ENCODE assay signal across 1 cellular context in the genomic region with DNA sequence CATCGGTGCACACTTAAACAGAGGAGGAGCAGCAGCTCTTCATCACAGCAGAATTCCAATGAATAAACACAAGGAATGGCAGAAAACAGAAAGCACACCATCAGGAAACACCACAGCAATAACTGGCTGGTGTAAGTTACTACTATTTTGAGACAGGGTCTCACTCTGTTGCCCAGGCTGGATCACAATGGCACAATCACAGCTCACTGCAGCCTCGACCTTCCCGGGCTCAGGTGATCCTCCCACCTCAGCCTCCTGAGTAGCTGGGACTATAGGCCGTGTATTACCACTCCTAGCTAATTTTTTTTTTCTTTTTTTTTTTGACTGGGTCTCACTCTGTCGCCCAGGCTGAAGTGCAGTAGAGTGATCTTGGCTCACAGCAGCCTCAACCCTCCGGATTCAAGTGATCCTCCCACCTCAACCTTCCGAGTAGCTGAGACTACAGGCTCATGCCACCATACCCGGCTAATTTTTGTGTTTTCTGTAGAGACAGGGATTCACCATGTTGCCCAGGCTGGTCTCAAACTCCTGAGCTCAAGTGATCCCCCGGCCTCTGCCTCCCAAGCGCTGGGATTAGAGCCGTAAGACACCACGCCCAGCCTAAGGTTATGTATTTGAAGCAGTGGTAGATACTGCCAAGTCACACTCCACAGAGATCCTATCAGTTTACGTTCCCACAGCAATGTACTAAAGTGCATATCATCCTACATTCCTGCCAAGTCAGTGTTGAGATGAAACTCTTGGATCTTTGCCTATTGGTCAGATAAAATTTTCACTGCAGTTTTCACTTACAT.
TF ChIP-seq lines count a peak whose summit lies in the region.

No MANE protein-coding gene starts in this region.

TF ChIP-seq in K562, 482 proteins besides CTCF, POLR2A, EP300 and RAD21 (continued from another document and continues in another):
- TF ChIP-seq MCM3 (IDR thresholded peaks at IDR 0.05) (no peak), ZNF232 (CRISPR knock-in tag; IDR thresholded peaks at IDR 0.05) (no peak), HOXB6 (CRISPR knock-in tag; IDR thresholded peaks at IDR 0.05; ENCODE audit: borderline replicate concordance) (no peak), POLR3A (IDR thresholded peaks at IDR 0.05; ENCODE audit: borderline replicate concordance, extremely low read depth, insufficient read depth, insufficient read length) (no peak), GABPB1 (CRISPR knock-in tag; IDR thresholded peaks at IDR 0.05) (no peak), TAF9B (IDR thresholded peaks at IDR 0.05; ENCODE audit: partially characterized antibody) (no peak), SREBF2 (CRISPR knock-in tag; IDR thresholded peaks at IDR 0.05) (no peak), RHOXF2B (CRISPR knock-in tag; conservative IDR thresholded peaks at IDR 0.05) (no peak), SUPT5H (IDR thresholded peaks at IDR 0.05) (peak; percentile 20; the same call in 1 of the 2 replicates), DIDO1 (tag; IDR thresholded peaks at IDR 0.05; ENCODE audit: low read depth) (no peak), ZNF707 (CRISPR knock-in tag; conservative IDR thresholded peaks at IDR 0.05) (no peak), CXXC5 (CRISPR knock-in tag; IDR thresholded peaks at IDR 0.05) (peak; percentile 81), ZNF384 (IDR thresholded peaks at IDR 0.05; ENCODE audit: low read depth, low read length) (no peak), MEIS2 (IDR thresholded peaks at IDR 0.05; ENCODE audit: partially characterized antibody) (no peak), SRF (CRISPR knock-in tag; IDR thresholded peaks at IDR 0.05) (no peak), HMG20B (CRISPR knock-in tag; IDR thresholded peaks at IDR 0.05) (no peak), WHSC1 (IDR thresholded peaks at IDR 0.05; ENCODE audit: low read length) (no peak), TSC22D4 (tag; IDR thresholded peaks at IDR 0.05) (no peak), ZNF830 (CRISPR knock-in tag; IDR thresholded peaks at IDR 0.05) (no peak), SMARCA5 (IDR thresholded peaks at IDR 0.05) (0 out of 2 replicates have a peak, but pooled peaks have one; percentile 40), ELF2 (CRISPR knock-in tag; IDR thresholded peaks at IDR 0.05) (no peak), EWSR1 (IDR thresholded peaks at IDR 0.05; ENCODE audit: borderline replicate concordance, low read depth, partially characterized antibody) (no peak), NELFE (IDR thresholded peaks at IDR 0.05; ENCODE audit: insufficient read depth, insufficient read length) (no peak), ZNF316 (IDR thresholded peaks at IDR 0.05) (peak; percentile 99), IFI16 (CRISPR knock-in tag; IDR thresholded peaks at IDR 0.05) (no peak), JUN (IDR thresholded peaks at IDR 0.05; ENCODE audit: borderline replicate concordance, low read depth, low read length) (no peak), JUN (CRISPR knock-in tag; IDR thresholded peaks at IDR 0.05; ENCODE audit: borderline replicate concordance) (no peak), ZNF175 (CRISPR knock-in tag; IDR thresholded peaks at IDR 0.05; ENCODE audit: low read depth) (no peak), BACH1 (tag; IDR thresholded peaks at IDR 0.05) (peak; percentile 91), ATF7 (IDR thresholded peaks at IDR 0.05) (no peak), RFX1 (IDR thresholded peaks at IDR 0.05) (peak; percentile 77)
- TF ChIP-seq, protein P1, sequence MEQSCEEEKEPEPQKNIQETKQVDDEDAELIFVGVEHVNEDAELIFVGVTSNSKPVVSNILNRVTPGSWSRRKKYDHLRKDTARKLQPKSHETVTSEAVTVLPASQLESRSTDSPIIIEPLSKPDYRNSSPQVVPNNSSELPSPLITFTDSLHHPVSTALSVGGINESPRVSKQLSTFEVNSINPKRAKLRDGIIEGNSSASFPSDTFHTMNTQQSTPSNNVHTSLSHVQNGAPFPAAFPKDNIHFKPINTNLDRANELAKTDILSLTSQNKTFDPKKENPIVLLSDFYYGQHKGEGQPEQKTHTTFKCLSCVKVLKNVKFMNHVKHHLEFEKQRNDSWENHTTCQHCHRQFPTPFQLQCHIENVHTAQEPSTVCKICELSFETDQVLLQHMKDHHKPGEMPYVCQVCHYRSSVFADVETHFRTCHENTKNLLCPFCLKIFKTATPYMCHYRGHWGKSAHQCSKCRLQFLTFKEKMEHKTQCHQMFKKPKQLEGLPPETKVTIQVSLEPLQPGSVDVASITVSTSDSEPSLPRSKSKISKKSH (CRISPR knock-in tag; IDR thresholded peaks at IDR 0.05), result no peak
- TF ChIP-seq, protein P2, sequence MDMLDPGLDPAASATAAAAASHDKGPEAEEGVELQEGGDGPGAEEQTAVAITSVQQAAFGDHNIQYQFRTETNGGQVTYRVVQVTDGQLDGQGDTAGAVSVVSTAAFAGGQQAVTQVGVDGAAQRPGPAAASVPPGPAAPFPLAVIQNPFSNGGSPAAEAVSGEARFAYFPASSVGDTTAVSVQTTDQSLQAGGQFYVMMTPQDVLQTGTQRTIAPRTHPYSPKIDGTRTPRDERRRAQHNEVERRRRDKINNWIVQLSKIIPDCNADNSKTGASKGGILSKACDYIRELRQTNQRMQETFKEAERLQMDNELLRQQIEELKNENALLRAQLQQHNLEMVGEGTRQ (CRISPR knock-in tag; IDR thresholded peaks at IDR 0.05), result no peak
- TF ChIP-seq, protein P3, sequence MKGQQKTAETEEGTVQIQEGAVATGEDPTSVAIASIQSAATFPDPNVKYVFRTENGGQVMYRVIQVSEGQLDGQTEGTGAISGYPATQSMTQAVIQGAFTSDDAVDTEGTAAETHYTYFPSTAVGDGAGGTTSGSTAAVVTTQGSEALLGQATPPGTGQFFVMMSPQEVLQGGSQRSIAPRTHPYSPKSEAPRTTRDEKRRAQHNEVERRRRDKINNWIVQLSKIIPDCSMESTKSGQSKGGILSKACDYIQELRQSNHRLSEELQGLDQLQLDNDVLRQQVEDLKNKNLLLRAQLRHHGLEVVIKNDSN (CRISPR knock-in tag; IDR thresholded peaks at IDR 0.05), result no peak
- TF ChIP-seq, protein P4, sequence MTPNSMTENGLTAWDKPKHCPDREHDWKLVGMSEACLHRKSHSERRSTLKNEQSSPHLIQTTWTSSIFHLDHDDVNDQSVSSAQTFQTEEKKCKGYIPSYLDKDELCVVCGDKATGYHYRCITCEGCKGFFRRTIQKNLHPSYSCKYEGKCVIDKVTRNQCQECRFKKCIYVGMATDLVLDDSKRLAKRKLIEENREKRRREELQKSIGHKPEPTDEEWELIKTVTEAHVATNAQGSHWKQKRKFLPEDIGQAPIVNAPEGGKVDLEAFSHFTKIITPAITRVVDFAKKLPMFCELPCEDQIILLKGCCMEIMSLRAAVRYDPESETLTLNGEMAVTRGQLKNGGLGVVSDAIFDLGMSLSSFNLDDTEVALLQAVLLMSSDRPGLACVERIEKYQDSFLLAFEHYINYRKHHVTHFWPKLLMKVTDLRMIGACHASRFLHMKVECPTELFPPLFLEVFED (CRISPR knock-in tag; conservative IDR thresholded peaks at IDR 0.05), result no peak
- TF ChIP-seq, protein P5, sequence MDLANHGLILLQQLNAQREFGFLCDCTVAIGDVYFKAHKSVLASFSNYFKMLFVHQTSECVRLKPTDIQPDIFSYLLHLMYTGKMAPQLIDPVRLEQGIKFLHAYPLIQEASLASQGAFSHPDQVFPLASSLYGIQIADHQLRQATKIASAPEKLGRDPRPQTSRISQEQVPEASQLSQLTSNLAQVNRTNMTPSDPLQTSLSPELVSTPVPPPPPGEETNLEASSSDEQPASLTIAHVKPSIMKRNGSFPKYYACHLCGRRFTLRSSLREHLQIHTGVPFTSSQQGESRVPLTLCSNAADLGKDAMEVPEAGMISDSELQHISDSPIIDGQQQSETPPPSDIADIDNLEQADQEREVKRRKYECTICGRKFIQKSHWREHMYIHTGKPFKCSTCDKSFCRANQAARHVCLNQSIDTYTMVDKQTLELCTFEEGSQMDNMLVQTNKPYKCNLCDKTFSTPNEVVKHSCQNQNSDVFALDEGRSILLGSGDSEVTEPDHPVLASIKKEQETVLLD (IDR thresholded peaks at IDR 0.05), result 0 out of 2 replicates have a peak, but pooled peaks have one; percentile 13
- TF ChIP-seq, protein P6, sequence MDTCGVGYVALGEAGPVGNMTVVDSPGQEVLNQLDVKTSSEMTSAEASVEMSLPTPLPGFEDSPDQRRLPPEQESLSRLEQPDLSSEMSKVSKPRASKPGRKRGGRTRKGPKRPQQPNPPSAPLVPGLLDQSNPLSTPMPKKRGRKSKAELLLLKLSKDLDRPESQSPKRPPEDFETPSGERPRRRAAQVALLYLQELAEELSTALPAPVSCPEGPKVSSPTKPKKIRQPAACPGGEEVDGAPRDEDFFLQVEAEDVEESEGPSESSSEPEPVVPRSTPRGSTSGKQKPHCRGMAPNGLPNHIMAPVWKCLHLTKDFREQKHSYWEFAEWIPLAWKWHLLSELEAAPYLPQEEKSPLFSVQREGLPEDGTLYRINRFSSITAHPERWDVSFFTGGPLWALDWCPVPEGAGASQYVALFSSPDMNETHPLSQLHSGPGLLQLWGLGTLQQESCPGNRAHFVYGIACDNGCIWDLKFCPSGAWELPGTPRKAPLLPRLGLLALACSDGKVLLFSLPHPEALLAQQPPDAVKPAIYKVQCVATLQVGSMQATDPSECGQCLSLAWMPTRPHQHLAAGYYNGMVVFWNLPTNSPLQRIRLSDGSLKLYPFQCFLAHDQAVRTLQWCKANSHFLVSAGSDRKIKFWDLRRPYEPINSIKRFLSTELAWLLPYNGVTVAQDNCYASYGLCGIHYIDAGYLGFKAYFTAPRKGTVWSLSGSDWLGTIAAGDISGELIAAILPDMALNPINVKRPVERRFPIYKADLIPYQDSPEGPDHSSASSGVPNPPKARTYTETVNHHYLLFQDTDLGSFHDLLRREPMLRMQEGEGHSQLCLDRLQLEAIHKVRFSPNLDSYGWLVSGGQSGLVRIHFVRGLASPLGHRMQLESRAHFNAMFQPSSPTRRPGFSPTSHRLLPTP (IDR thresholded peaks at IDR 0.05; ENCODE audit: borderline replicate concordance, extremely low read depth, insufficient read length), result no peak
- TF ChIP-seq, protein P7, sequence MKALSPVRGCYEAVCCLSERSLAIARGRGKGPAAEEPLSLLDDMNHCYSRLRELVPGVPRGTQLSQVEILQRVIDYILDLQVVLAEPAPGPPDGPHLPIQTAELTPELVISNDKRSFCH (CRISPR knock-in tag; IDR thresholded peaks at IDR 0.05), result no peak
- TF ChIP-seq, protein P7 (tag; IDR thresholded peaks at IDR 0.05), result no peak
- TF ChIP-seq, protein P8, sequence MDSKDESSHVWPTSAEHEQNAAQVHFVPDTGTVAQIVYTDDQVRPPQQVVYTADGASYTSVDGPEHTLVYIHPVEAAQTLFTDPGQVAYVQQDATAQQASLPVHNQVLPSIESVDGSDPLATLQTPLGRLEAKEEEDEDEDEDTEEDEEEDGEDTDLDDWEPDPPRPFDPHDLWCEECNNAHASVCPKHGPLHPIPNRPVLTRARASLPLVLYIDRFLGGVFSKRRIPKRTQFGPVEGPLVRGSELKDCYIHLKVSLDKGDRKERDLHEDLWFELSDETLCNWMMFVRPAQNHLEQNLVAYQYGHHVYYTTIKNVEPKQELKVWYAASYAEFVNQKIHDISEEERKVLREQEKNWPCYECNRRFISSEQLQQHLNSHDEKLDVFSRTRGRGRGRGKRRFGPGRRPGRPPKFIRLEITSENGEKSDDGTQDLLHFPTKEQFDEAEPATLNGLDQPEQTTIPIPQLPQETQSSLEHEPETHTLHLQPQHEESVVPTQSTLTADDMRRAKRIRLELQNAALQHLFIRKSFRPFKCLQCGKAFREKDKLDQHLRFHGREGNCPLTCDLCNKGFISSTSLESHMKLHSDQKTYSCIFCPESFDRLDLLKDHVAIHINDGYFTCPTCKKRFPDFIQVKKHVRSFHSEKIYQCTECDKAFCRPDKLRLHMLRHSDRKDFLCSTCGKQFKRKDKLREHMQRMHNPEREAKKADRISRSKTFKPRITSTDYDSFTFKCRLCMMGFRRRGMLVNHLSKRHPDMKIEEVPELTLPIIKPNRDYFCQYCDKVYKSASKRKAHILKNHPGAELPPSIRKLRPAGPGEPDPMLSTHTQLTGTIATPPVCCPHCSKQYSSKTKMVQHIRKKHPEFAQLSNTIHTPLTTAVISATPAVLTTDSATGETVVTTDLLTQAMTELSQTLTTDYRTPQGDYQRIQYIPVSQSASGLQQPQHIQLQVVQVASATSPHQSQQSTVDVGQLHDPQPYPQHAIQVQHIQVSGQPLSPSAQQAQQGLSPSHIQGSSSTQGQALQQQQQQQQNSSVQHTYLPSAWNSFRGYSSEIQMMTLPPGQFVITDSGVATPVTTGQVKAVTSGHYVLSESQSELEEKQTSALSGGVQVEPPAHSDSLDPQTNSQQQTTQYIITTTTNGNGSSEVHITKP (IDR thresholded peaks at IDR 0.05; ENCODE audit: partially characterized antibody), result no peak
- TF ChIP-seq, protein P9, sequence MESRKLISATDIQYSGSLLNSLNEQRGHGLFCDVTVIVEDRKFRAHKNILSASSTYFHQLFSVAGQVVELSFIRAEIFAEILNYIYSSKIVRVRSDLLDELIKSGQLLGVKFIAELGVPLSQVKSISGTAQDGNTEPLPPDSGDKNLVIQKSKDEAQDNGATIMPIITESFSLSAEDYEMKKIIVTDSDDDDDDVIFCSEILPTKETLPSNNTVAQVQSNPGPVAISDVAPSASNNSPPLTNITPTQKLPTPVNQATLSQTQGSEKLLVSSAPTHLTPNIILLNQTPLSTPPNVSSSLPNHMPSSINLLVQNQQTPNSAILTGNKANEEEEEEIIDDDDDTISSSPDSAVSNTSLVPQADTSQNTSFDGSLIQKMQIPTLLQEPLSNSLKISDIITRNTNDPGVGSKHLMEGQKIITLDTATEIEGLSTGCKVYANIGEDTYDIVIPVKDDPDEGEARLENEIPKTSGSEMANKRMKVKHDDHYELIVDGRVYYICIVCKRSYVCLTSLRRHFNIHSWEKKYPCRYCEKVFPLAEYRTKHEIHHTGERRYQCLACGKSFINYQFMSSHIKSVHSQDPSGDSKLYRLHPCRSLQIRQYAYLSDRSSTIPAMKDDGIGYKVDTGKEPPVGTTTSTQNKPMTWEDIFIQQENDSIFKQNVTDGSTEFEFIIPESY (CRISPR knock-in tag; IDR thresholded peaks at IDR 0.05), result no peak
- TF ChIP-seq, protein P10, sequence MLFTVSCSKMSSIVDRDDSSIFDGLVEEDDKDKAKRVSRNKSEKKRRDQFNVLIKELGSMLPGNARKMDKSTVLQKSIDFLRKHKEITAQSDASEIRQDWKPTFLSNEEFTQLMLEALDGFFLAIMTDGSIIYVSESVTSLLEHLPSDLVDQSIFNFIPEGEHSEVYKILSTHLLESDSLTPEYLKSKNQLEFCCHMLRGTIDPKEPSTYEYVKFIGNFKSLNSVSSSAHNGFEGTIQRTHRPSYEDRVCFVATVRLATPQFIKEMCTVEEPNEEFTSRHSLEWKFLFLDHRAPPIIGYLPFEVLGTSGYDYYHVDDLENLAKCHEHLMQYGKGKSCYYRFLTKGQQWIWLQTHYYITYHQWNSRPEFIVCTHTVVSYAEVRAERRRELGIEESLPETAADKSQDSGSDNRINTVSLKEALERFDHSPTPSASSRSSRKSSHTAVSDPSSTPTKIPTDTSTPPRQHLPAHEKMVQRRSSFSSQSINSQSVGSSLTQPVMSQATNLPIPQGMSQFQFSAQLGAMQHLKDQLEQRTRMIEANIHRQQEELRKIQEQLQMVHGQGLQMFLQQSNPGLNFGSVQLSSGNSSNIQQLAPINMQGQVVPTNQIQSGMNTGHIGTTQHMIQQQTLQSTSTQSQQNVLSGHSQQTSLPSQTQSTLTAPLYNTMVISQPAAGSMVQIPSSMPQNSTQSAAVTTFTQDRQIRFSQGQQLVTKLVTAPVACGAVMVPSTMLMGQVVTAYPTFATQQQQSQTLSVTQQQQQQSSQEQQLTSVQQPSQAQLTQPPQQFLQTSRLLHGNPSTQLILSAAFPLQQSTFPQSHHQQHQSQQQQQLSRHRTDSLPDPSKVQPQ (CRISPR knock-in tag; IDR thresholded peaks at IDR 0.05; ENCODE audit: borderline replicate concordance), result no peak
